26 cellular contexts compared by ENCODE assay signal in genomic region chr19:46429999-46430398, GRCh38. TPM values are rescaled to one million over a fixed set of nuclear protein-coding genes. Genes with fewer than 3 reads are reported as not detected.
DNase-seq lines count a peak whose midpoint lies in the region; ATAC-seq, FAIRE-seq and TF ChIP-seq lines count a peak whose summit lies in the region.
"Had no signal": no experiment of that assay in that cellular context is flagged by ENCODE, and none has a peak within 500 bp of the region (broad histone marks: within the 10 kb centered on the region; RNA-seq: fewer than 3 reads in every experiment).

No MANE protein-coding gene starts in this region.

- no peak for DNase-seq in activated naive CD4-positive, alpha-beta T cell (lab: John Stamatoyannopoulos, UW)
- DNase-seq in T-helper 17 cell (no peak), coronary artery (ENCODE audit: low spot score) (no peak), GM12892 (ENCODE audit: insufficient read length) (no peak), GM12891 (ENCODE audit: insufficient read length, low spot score) (no peak)
- DNase-seq: BE2C; CD4-positive, alpha-beta T cell; COR-L47; DMS79; GM23248; NCI-H1105; NCI-H1694; NCI-H2081; NCI-H446; NCI-H526; NK-92 treated with Interleukin-12 subunit alpha and Interleukin-12 subunit beta, amount 100 ng/mL, for 24 hours had no signal

- TF ChIP-seq RAD21 in Ishikawa (IDR thresholded peaks at IDR 0.05; ENCODE audit: low read depth): no peak

- H3K36me3 Mint-ChIP-seq in activated naive CD4-positive, alpha-beta T cell treated with anti-CD3 and anti-CD28 coated beads, Interleukin-2, amount 50 U/mL, for 24 hours: no peaks in the 10 kb centered on the region
- H3K36me3 Mint-ChIP-seq in T-helper 17 cell (ENCODE audit: low read depth): peaks cover 5% of the 10 kb centered on the region
- H3K36me3 Mint-ChIP-seq in nephron (ENCODE audit: low read depth): no peaks in the 10 kb centered on the region

- TF ChIP-seq EP300 in Ishikawa (IDR thresholded peaks at IDR 0.05; ENCODE audit: borderline replicate concordance): no peak

- H3K4me3 ChIP-seq in coronary artery: no peak overlapping the region
- H3K4me3 ChIP-seq: GM23248, HAP-1, SJSA1 had no signal

- H3K27ac Mint-ChIP-seq in activated naive CD4-positive, alpha-beta T cell treated with anti-CD3 and anti-CD28 coated beads, Interleukin-2, amount 50 U/mL, for 24 hours: peak overlapping the region; percentile 18
- H3K27ac Mint-ChIP-seq in T-helper 17 cell (no peak overlapping the region), nephron (peak overlapping the region in 1 of 3 experiments; percentile 59)
- H3K27ac Mint-ChIP-seq: CD4-positive, alpha-beta T cell had no signal

- no peak for FAIRE-seq in GM12892 (lab: Jason Lieb, UNC)
- no peak for FAIRE-seq in GM12891 (lab: Jason Lieb, UNC)
- FAIRE-seq: A204.1, RCC 7860 had no signal

- H3K4me3 Mint-ChIP-seq in activated naive CD4-positive, alpha-beta T cell treated with anti-CD3 and anti-CD28 coated beads, Interleukin-2, amount 50 U/mL, for 24 hours: peak overlapping the region; percentile 37
- H3K4me3 Mint-ChIP-seq in T-helper 17 cell (peak overlapping the region; percentile 41), nephron (peak overlapping the region; percentile 21 to 54 (median 33))

- no peaks in the 10 kb centered on the region for H3K9me3 Mint-ChIP-seq in activated naive CD4-positive, alpha-beta T cell treated with anti-CD3 and anti-CD28 coated beads, Interleukin-2, amount 50 U/mL, for 24 hours
- H3K9me3 Mint-ChIP-seq in nephron: no peaks in the 10 kb centered on the region
- H3K9me3 Mint-ChIP-seq: CD4-positive, alpha-beta T cell had no signal

- no peaks in the 10 kb centered on the region for H3K9me3 ChIP-seq in T-helper 17 cell (ENCODE audit: control insufficient read depth, low read length, poor library complexity, severe bottlenecking)
- H3K9me3 ChIP-seq: BE2C, HAP-1, SJSA1 had no signal

- TF ChIP-seq POLR2A in GM12892 (IDR thresholded peaks at IDR 0.05; ENCODE audit: low read depth, low read length): no peak
- no peak for TF ChIP-seq POLR2A in GM12891 (IDR thresholded peaks at IDR 0.05; ENCODE audit: low read depth, low read length)

- TF ChIP-seq CTCF in nephron (IDR thresholded peaks at IDR 0.05; ENCODE audit: unreplicated experiment in 3 of 3): no peak
- no peak for TF ChIP-seq CTCF in coronary artery (IDR thresholded peaks at IDR 0.05)

- H3K4me1 Mint-ChIP-seq in activated naive CD4-positive, alpha-beta T cell treated with anti-CD3 and anti-CD28 coated beads, Interleukin-2, amount 50 U/mL, for 24 hours: peaks cover 29% of the 10 kb centered on the region
- H3K4me1 Mint-ChIP-seq in T-helper 17 cell (peaks cover 27% of the 10 kb centered on the region), nephron (peaks cover 45% of the 10 kb centered on the region)

- H3K27me3 Mint-ChIP-seq in activated naive CD4-positive, alpha-beta T cell treated with anti-CD3 and anti-CD28 coated beads, Interleukin-2, amount 50 U/mL, for 24 hours: peaks cover 39% of the 10 kb centered on the region
- H3K27me3 Mint-ChIP-seq in T-helper 17 cell (peaks cover 81% of the 10 kb centered on the region), nephron (ENCODE audit: low read depth) (peaks cover 15% of the 10 kb centered on the region)

- no peak for ATAC-seq in T-helper 17 cell

- no peak overlapping the region for H3K27ac ChIP-seq in coronary artery
- H3K27ac ChIP-seq: GM23248, HL-60, KMS-11, SJSA1 had no signal

TF ChIP-seq in Ishikawa, 13 proteins besides CTCF, POLR2A, EP300 and RAD21:
- TF ChIP-seq FOXM1 (IDR thresholded peaks at IDR 0.05; ENCODE audit: borderline replicate concordance, low read depth) (no peak), TEAD4 (IDR thresholded peaks at IDR 0.05) (no peak), YY1 (IDR thresholded peaks at IDR 0.05; ENCODE audit: low read depth) (no peak), TAF1 (IDR thresholded peaks at IDR 0.05; ENCODE audit: low read depth) (no peak)
- TF ChIP-seq, protein P1, sequence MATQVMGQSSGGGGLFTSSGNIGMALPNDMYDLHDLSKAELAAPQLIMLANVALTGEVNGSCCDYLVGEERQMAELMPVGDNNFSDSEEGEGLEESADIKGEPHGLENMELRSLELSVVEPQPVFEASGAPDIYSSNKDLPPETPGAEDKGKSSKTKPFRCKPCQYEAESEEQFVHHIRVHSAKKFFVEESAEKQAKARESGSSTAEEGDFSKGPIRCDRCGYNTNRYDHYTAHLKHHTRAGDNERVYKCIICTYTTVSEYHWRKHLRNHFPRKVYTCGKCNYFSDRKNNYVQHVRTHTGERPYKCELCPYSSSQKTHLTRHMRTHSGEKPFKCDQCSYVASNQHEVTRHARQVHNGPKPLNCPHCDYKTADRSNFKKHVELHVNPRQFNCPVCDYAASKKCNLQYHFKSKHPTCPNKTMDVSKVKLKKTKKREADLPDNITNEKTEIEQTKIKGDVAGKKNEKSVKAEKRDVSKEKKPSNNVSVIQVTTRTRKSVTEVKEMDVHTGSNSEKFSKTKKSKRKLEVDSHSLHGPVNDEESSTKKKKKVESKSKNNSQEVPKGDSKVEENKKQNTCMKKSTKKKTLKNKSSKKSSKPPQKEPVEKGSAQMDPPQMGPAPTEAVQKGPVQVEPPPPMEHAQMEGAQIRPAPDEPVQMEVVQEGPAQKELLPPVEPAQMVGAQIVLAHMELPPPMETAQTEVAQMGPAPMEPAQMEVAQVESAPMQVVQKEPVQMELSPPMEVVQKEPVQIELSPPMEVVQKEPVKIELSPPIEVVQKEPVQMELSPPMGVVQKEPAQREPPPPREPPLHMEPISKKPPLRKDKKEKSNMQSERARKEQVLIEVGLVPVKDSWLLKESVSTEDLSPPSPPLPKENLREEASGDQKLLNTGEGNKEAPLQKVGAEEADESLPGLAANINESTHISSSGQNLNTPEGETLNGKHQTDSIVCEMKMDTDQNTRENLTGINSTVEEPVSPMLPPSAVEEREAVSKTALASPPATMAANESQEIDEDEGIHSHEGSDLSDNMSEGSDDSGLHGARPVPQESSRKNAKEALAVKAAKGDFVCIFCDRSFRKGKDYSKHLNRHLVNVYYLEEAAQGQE (IDR thresholded peaks at IDR 0.05; ENCODE audit: low read depth): no peak
- TF ChIP-seq, protein P2, sequence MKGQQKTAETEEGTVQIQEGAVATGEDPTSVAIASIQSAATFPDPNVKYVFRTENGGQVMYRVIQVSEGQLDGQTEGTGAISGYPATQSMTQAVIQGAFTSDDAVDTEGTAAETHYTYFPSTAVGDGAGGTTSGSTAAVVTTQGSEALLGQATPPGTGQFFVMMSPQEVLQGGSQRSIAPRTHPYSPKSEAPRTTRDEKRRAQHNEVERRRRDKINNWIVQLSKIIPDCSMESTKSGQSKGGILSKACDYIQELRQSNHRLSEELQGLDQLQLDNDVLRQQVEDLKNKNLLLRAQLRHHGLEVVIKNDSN (IDR thresholded peaks at IDR 0.05): peak; percentile 55

TF ChIP-seq in GM12891, 5 proteins besides CTCF, POLR2A, EP300 and RAD21:
- TF ChIP-seq POLR2AphosphoS5 (IDR thresholded peaks at IDR 0.05; ENCODE audit: low read depth, low read length): no peak
- TF ChIP-seq TAF1 (IDR thresholded peaks at IDR 0.05; ENCODE audit: low read depth, low read length): no peak
- TF ChIP-seq PAX5 (IDR thresholded peaks at IDR 0.05; ENCODE audit: insufficient read depth, low read length, severe bottlenecking): no peak
- no peak for TF ChIP-seq SPI1 (IDR thresholded peaks at IDR 0.05; ENCODE audit: low read depth, low read length)
- TF ChIP-seq POU2F2 (IDR thresholded peaks at IDR 0.05; ENCODE audit: low read depth, low read length): no peak

RNA-seq across cellular contexts. Expression of gene PNMA8C, which starts 1.3 kb away (rescaled TPM):
- total RNA-seq in T-helper 17 cell: under 1 TPM; 0.10 to 0.12 TPM
- polyA plus RNA-seq in GM12892 (2012; ENCODE audit: missing spikeins): not detected
- not detected for polyA plus RNA-seq in GM12891 (2012; ENCODE audit: low read depth, missing spikeins)
- total RNA-seq: CD4-positive, alpha-beta T cell; GM23248; HT-29; SJSA1 had no signal
- polyA plus RNA-seq: GM23248 had no signal

RNA-seq across cellular contexts. Expression of gene CCDC8, which starts 16.6 kb away (rescaled TPM):
- not detected for total RNA-seq in T-helper 17 cell
- polyA plus RNA-seq in GM12892 (2012; ENCODE audit: missing spikeins): not detected
- polyA plus RNA-seq in GM12891 (2012; ENCODE audit: low read depth, missing spikeins): not detected
- total RNA-seq: CD4-positive, alpha-beta T cell; HT-29 had no signal

RNA-seq across cellular contexts. Expression of gene PNMA8A, which starts 41.4 kb away (rescaled TPM):
- not detected for total RNA-seq in T-helper 17 cell
- 2.6 TPM for polyA plus RNA-seq in GM12892 (2012; ENCODE audit: missing spikeins)
- 0.05 TPM for polyA plus RNA-seq in GM12891 (2012; ENCODE audit: low read depth, missing spikeins)
- total RNA-seq: CD4-positive, alpha-beta T cell; HT-29 had no signal
